In the genomic region with DNA sequence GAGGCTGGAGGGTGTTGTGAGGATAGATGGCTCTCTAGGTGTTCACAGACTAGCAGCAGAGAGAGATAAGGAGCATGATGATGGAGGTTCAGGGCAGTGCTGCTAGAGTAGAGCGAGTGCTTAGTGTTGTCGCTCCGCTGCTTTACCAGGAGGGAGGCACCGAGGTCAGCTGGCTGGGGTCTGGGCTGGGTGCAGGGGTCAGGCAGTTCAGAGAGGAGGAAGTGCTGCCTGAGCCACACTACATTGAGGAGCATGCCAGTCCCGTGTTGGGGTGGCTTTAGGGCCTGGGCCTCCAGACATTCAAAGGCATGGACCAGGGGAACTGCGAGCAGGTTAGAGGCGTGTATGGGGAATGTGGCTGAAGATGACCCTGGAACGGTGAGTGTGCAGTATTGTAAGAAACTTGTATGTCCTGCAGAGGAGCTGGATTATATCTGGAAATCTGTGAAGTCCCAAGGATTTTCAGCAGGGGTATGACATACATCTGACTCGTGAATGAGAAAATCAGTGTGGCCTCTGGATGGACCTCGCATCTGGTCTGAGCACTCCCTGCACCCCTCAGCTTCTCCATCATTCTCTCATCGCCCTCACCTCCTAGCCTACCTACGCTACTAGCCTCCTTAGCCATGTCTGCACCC, we compare ENCODE assay signal across 13 cellular contexts.
A peak's percentile ranks its signal among the peaks of the same experiment; 100 is the strongest.
DNase-seq lines count a peak whose midpoint lies in the region; ATAC-seq and TF ChIP-seq lines count a peak whose summit lies in the region.
"Had no signal": no experiment of that assay in that cellular context is flagged by ENCODE, and none has a peak within 500 bp of the region (broad histone marks: within the 10 kb centered on the region; RNA-seq: fewer than 3 reads in every experiment).

No MANE protein-coding gene starts in this region.

- DNase-seq in AG04450 (ENCODE audit: low read depth, low spot score) (no peak), T-helper 17 cell (no peak), psoas muscle (no peak), SHP77 (lab: John Stamatoyannopoulos, UW) (no peak)
- DNase-seq in activated effector memory CD4-positive, alpha-beta T cell treated with Interleukin-2 at 50 U/mL for 16 hours, result no peak
- no peak for DNase-seq in stimulated activated CD4-positive, alpha-beta T cell treated with anti-CD3 and anti-CD28 coated beads, Interleukin-2, amount 100 ng/mL, for 48 hours
- DNase-seq: activated T-cell treated with anti-CD3 and anti-CD28 coated beads for 4 hours; anterior cingulate cortex; effector CD8-positive, alpha-beta T cell; left lung had no signal

- H3K4me3 ChIP-seq in AG04450 (ENCODE audit: low read depth, low read length), result no peak overlapping the region
- no peak overlapping the region for H3K4me3 ChIP-seq in psoas muscle
- H3K4me3 ChIP-seq: left lung had no signal

- peaks cover 22% of the 10 kb centered on the region for H3K4me1 Mint-ChIP-seq in T-helper 17 cell

- H3K27ac Mint-ChIP-seq in T-helper 17 cell, result peak overlapping the region; percentile 78

- peaks cover 6 to 66% of the 10 kb centered on the region in 2 donors for H3K36me3 ChIP-seq in psoas muscle (ENCODE audit: insufficient read depth in 1 of 2, low read depth in 1 of 2)

- intact Hi-C loops in psoas muscle (cut with DNase I), result loop anchor here (10.0 kb wide), 2 partner anchors 161 to 241 kb away; a partner anchor contains a TSS

- no peaks in the 10 kb centered on the region for H3K27me3 ChIP-seq in AG04450 (ENCODE audit: control insufficient read depth, insufficient read depth, low read length)
- H3K27me3 ChIP-seq in psoas muscle (ENCODE audit: insufficient read depth in 3 of 3, low read length in 2 of 3), result no peaks in the 10 kb centered on the region
- H3K27me3 ChIP-seq: left lung, neutrophil had no signal

- no peaks in the 10 kb centered on the region for H3K27me3 Mint-ChIP-seq in T-helper 17 cell

- H3K4me3 Mint-ChIP-seq in T-helper 17 cell, result no peak overlapping the region

- CTCF ChIA-PET in AG04450 (lab: Charles Lee), result interaction anchor here (1.2 kb wide), 1 partner anchor 64 kb away, joined by 4 read pairs; no protein-coding TSS in a partner anchor

- H3K27ac ChIP-seq in AG04450 (ENCODE audit: low read depth, low read length) (peak overlapping the region; percentile 42), psoas muscle (peak overlapping the region; percentile 53)
- H3K27ac ChIP-seq: left lung, neutrophil had no signal

- H3K36me3 Mint-ChIP-seq in T-helper 17 cell (ENCODE audit: low read depth), result peaks cover 19% of the 10 kb centered on the region

- ATAC-seq in T-helper 17 cell (no peak), esophagus mucosa (peak; percentile 6), psoas muscle (peak in 3 of 4 donors; percentile 1 to 10 (median 6)), HG02610 (IDR thresholded peaks at IDR 0.05; ENCODE audit: unreplicated experiment) (no peak)

- TF ChIP-seq CTCF in AG04450 (IDR thresholded peaks at IDR 0.05; ENCODE audit: low read depth, low read length) (no peak), psoas muscle (IDR thresholded peaks at IDR 0.05) (no peak)

- WGBS in psoas muscle, 3 donors, result 87 to 93% (median 89%) methylated on average over 12 of the region's 12 CpGs

- POLR2A ChIA-PET in AG04450 (lab: Yijun Ruan, JAX), result no interaction called here

- H3K4me1 ChIP-seq in psoas muscle, result peaks cover 29% of the 10 kb centered on the region
- H3K4me1 ChIP-seq: left lung had no signal

- H3K9me3 ChIP-seq in AG04450 (ENCODE audit: control insufficient read depth, insufficient read depth, low read length) (no peaks in the 10 kb centered on the region), T-helper 17 cell (ENCODE audit: control insufficient read depth, low read length, poor library complexity, severe bottlenecking) (no peaks in the 10 kb centered on the region), psoas muscle (no peaks in the 10 kb centered on the region)
- H3K9me3 ChIP-seq: left lung had no signal

Comparison
In these comparisons a context has a peak if more than half of its experiments do, and no peak if none do; other contexts are left out.
1. ATAC-seq: peak in esophagus mucosa (single experiment) and psoas muscle (3 of 4); none in T-helper 17 cell (single experiment) and HG02610 (single experiment).